Comparison of ENCODE assay signal across 8 cellular contexts in genomic region chr15:87702270-87702669, GRCh38.
"Had no signal": no experiment of that assay in that cellular context is flagged by ENCODE, and none has a peak within 500 bp of the region (broad histone marks: within the 10 kb centered on the region; RNA-seq: fewer than 3 reads in every experiment).

No MANE protein-coding gene starts in this region.

- H3K27ac ChIP-seq: GM23248, HL-60 had no signal

- ATAC-seq: HepG2 had no signal

- DNase-seq: GM23248, H9, HCEC 1CT, KG1 had no signal

- H3K4me3 ChIP-seq: GM23248 had no signal

- H3K9ac ChIP-seq: GM23248 had no signal

- FAIRE-seq: H1, H54, HepG2 had no signal

- H2AFZ ChIP-seq: GM23248 had no signal
